ENCODE assay signal across 8 cellular contexts in the genomic region with DNA sequence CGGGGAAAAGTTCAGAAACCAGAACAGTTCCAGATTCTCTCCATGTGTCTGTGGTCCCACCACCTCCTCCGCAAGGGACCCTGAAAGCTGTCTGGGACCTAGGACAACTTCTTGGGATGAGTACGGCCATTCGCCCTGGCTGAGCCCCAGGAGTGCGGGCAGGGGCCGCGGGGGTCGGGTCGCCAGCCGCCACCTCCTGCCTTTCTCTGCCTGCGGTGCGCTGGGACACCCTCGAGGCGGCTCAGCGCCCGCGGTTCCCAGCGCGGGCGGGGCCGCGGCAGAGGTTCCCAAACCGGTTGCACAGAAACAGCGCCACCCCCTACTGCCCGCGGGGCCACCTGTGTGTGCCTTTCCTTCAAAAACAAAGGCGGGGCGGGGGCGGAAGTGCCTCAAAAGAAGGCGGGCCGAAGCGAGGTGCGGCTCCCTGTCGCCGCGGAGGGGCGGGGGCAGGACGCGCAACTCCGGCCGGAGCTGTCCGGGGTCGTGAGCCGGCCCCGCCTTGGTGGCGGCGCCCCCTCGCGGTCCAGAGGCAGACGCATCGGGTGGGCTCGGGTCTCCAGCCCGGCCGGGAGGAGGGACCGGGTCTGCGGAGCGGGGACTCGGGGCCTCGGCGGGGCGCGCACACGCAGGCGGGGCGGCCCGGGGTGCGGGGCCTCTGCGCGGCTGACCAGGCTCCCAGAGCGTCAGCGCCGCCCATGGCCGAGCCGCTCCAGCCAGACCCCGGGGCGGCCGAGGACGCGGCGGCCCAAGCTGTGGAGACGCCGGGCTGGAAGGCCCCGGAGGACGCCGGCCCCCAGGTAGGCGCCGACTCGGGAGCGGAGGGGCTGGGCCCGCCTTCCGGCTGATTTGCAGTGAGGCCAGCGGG. TPM values are rescaled to one million over a fixed set of nuclear protein-coding genes. Genes with fewer than 3 reads are reported as not detected.
DNase-seq lines count a peak whose midpoint lies in the region; TF ChIP-seq lines count a peak whose summit lies in the region.

A gene with protein sequence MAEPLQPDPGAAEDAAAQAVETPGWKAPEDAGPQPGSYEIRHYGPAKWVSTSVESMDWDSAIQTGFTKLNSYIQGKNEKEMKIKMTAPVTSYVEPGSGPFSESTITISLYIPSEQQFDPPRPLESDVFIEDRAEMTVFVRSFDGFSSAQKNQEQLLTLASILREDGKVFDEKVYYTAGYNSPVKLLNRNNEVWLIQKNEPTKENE (plus strand): TSS at position 423 of the 865 bp plus-strand sequence. CDS start 273 bp downstream, at position 696.

- H3K9ac ChIP-seq in SK-N-MC (ENCODE audit: insufficient read length): peak within 1 kb of the TSS; percentile 79

- peak; percentile 40 for DNase-seq in GM04504 (ENCODE audit: low read depth)
- peak; percentile 67 for DNase-seq in HFFc6
- DNase-seq in NB4 (ENCODE audit: low read depth): peak; percentile 98
- DNase-seq in SK-N-MC (ENCODE audit: low read depth, low spot score): no peak
- peak; percentile 97 for DNase-seq in activated naive CD4-positive, alpha-beta T cell treated with anti-CD3 and anti-CD28 coated beads, Interleukin-2, amount 10 ng/mL, durations not matched to agents 7 days and 5 days
- DNase-seq in globus pallidus (ENCODE audit: low spot score): peak; percentile 71
- peak; percentile 74 for DNase-seq in occipital lobe (lab: John Stamatoyannopoulos, UW)

- CTCF ChIA-PET in activated naive CD4-positive, alpha-beta T cell treated with anti-CD3 and anti-CD28 coated beads, Interleukin-2, amount 10 ng/mL, durations not matched to agents 7 days and 5 days (lab: Charles Lee): interaction anchor here (0.6 to 1.9 kb wide), 6 partner anchors 9 to 287 kb away, joined by 3 to 8 read pairs (median 4); no protein-coding TSS in a partner anchor

- H3K4me1 Mint-ChIP-seq in HFFc6 (ENCODE audit: low read depth): peaks cover 20% of the 10 kb centered on the region
- H3K4me1 Mint-ChIP-seq in activated naive CD4-positive, alpha-beta T cell treated with anti-CD3 and anti-CD28 coated beads, Interleukin-2, amount 10 ng/mL, durations not matched to agents 7 days and 5 days: peaks cover 39% of the 10 kb centered on the region

- peaks cover 16% of the 10 kb centered on the region for H3K36me3 Mint-ChIP-seq in HFFc6 (ENCODE audit: low read depth)
- peaks cover 31% of the 10 kb centered on the region for H3K36me3 Mint-ChIP-seq in activated naive CD4-positive, alpha-beta T cell treated with anti-CD3 and anti-CD28 coated beads, Interleukin-2, amount 10 ng/mL, durations not matched to agents 7 days and 5 days

- H3K9me3 ChIP-seq in SK-N-MC (ENCODE audit: low read depth, low read length): no peaks in the 10 kb centered on the region

- no peaks in the 10 kb centered on the region for H3K9me3 Mint-ChIP-seq in HFFc6
- H3K9me3 Mint-ChIP-seq in activated naive CD4-positive, alpha-beta T cell treated with anti-CD3 and anti-CD28 coated beads, Interleukin-2, amount 10 ng/mL, durations not matched to agents 7 days and 5 days: no peaks in the 10 kb centered on the region

- H3K27ac ChIP-seq in SK-N-MC (0 out of 2 replicates have a peak within 1 kb of the TSS, but pooled peaks have one; percentile 45), temporal lobe (ENCODE audit: low read depth, low read length) (peak within 1 kb of the TSS; percentile 44)

- H3K36me3 ChIP-seq in SK-N-MC (ENCODE audit: insufficient read depth, low read length): peaks cover 2% of the 10 kb centered on the region; the same call in 1 of the 2 replicates

- peak; percentile 81 for TF ChIP-seq CTCF in HFFc6 (IDR thresholded peaks at IDR 0.05)
- TF ChIP-seq CTCF in NB4 (IDR thresholded peaks at IDR 0.05; ENCODE audit: low read depth, low read length): peak; percentile 60

- H3K27me3 Mint-ChIP-seq in HFFc6 (ENCODE audit: insufficient read depth): no peaks in the 10 kb centered on the region; the same call in 1 of the 2 replicates
- H3K27me3 Mint-ChIP-seq in activated naive CD4-positive, alpha-beta T cell treated with anti-CD3 and anti-CD28 coated beads, Interleukin-2, amount 10 ng/mL, durations not matched to agents 7 days and 5 days: peaks cover 23% of the 10 kb centered on the region

- peak within 1 kb of the TSS; percentile 90 for H3K4me3 Mint-ChIP-seq in HFFc6
- peak within 1 kb of the TSS; percentile 85 for H3K4me3 Mint-ChIP-seq in activated naive CD4-positive, alpha-beta T cell treated with anti-CD3 and anti-CD28 coated beads, Interleukin-2, amount 10 ng/mL, durations not matched to agents 7 days and 5 days

- H3K4me3 ChIP-seq in NB4 (ENCODE audit: low read depth, low read length): peak within 1 kb of the TSS; percentile 83
- H3K4me3 ChIP-seq in SK-N-MC: peak within 1 kb of the TSS; percentile 97

- peak within 1 kb of the TSS; percentile 64 for H3K27ac Mint-ChIP-seq in HFFc6
- H3K27ac Mint-ChIP-seq in activated naive CD4-positive, alpha-beta T cell treated with anti-CD3 and anti-CD28 coated beads, Interleukin-2, amount 10 ng/mL, durations not matched to agents 7 days and 5 days: peak within 1 kb of the TSS; percentile 88

- peak; percentile 65 for TF ChIP-seq POLR2A in NB4 (IDR thresholded peaks at IDR 0.05; ENCODE audit: extremely low read depth, insufficient read length)

RNA-seq across cellular contexts. Expression of the gene that starts here (rescaled TPM):
- total RNA-seq in HFFc6 (2021; fragmentation: NEBNext Ultra II Directional; extraction: Animal tissue kit (Norgen Biotek cat#: 25700)): 10 to 100 TPM; 39.7 to 48.4 (median 44.9) TPM
- total RNA-seq in occipital lobe (6.6 TPM), temporal lobe (3.7 TPM)
